8 cellular contexts compared by ENCODE assay signal in genomic region chr2:179861777-179862117, GRCh38. TPM values are rescaled to one million over a fixed set of nuclear protein-coding genes. Genes with fewer than 3 reads are reported as not detected.
DNase-seq lines count a peak whose midpoint lies in the region; ATAC-seq, FAIRE-seq and TF ChIP-seq lines count a peak whose summit lies in the region.

No MANE protein-coding gene starts in this region.

- no peaks in the 10 kb centered on the region for H3K9me3 ChIP-seq in adipocyte (ENCODE audit: control insufficient read depth, low read length)

- H3K27me3 ChIP-seq in adipocyte (replicated peaks; ENCODE audit: control insufficient read depth, insufficient read depth, low read length), result peaks cover 15% of the 10 kb centered on the region

- FAIRE-seq in GM12892 (lab: Jason Lieb, UNC), result no peak

- H3K27ac ChIP-seq in urinary bladder (ENCODE audit: low read depth), result no peak overlapping the region

- 9% methylated on average over 16 of the region's 16 CpGs for WGBS in urinary bladder

- H3K36me3 ChIP-seq in adipocyte (ENCODE audit: control insufficient read depth, insufficient read depth, low read length, severe bottlenecking), result no peaks in the 10 kb centered on the region
- no peaks in the 10 kb centered on the region for H3K36me3 ChIP-seq in urinary bladder (ENCODE audit: insufficient read depth)

- DNase-seq in GM12892 (ENCODE audit: insufficient read length), result peak; percentile 4
- peak; percentile 54 for DNase-seq in adipocyte (ENCODE audit: low read depth)
- peak; percentile 44 for DNase-seq in left lobe of liver (ENCODE audit: low spot score)
- DNase-seq in NCI-H187 treated with DMSO at 0.1 percent for 48 hours (lab: John Stamatoyannopoulos, UW), result no peak

- TF ChIP-seq POLR2A in GM12892 (IDR thresholded peaks at IDR 0.05; ENCODE audit: low read depth, low read length), result no peak

- peak overlapping the region; percentile 43 for H3K9ac ChIP-seq in adipocyte (ENCODE audit: low read length)

- H3K4me1 ChIP-seq in adipocyte (ENCODE audit: control insufficient read depth, insufficient read depth, low read length) (peaks cover 3% of the 10 kb centered on the region), urinary bladder (ENCODE audit: insufficient read depth) (no peaks in the 10 kb centered on the region)

- ATAC-seq in HG02938 (IDR thresholded peaks at IDR 0.05; ENCODE audit: unreplicated experiment), result peak; percentile 24
- ATAC-seq in left lobe of liver, result peak; percentile 3
- ATAC-seq in HG02588 (IDR thresholded peaks at IDR 0.05; ENCODE audit: unreplicated experiment), result no peak
- no peak for ATAC-seq in GM19455 (IDR thresholded peaks at IDR 0.05; ENCODE audit: unreplicated experiment)

- H3K4me3 ChIP-seq in adipocyte (ENCODE audit: low read length), result peak overlapping the region; percentile 83
- peak overlapping the region; percentile 57 for H3K4me3 ChIP-seq in urinary bladder (ENCODE audit: low read depth, low read length)

RNA-seq across cellular contexts. Expression of gene ZNF385B, which starts 0.3 kb away (rescaled TPM):
- polyA plus RNA-seq in GM12892 (2012; ENCODE audit: missing spikeins), result not detected
- total RNA-seq in left lobe of liver (8.3 TPM), urinary bladder (2.5 TPM)
- polyA plus RNA-seq in urinary bladder, result 0.47 TPM

Comparison
In these comparisons a context has a peak if more than half of its experiments do, and no peak if none do; other contexts are left out.
1. ATAC-seq: peak in HG02938 (single experiment) and left lobe of liver (single experiment); none in HG02588 (single experiment) and GM19455 (single experiment).